ENCODE assay signal across 8 cellular contexts in genomic region chr20:856361-856775, GRCh38. TPM values are rescaled to one million over a fixed set of nuclear protein-coding genes. Genes with fewer than 3 reads are reported as not detected.
DNase-seq lines count a peak whose midpoint lies in the region; FAIRE-seq and TF ChIP-seq lines count a peak whose summit lies in the region.

No MANE protein-coding gene starts in this region.

- H3K4me3 ChIP-seq in fibroblast of the aortic adventitia (ENCODE audit: low read depth, low read length) (no peak overlapping the region), HAP-1 (no peak overlapping the region)

- no peaks in the 10 kb centered on the region for H3K27me3 ChIP-seq in HAP-1 (ENCODE audit: low read depth)

- TF ChIP-seq CTCF in fibroblast of the aortic adventitia (IDR thresholded peaks at IDR 0.05; ENCODE audit: insufficient read depth, low read length) = no peak

- H3K9me3 ChIP-seq in HAP-1 = no peaks in the 10 kb centered on the region

- FAIRE-seq in HTR-8/SVneo (lab: Jason Lieb, UNC) = peak; percentile 98

- no peaks in the 10 kb centered on the region for H3K36me3 ChIP-seq in HAP-1 (replicated peaks)

- no peaks in the 10 kb centered on the region for H3K4me1 ChIP-seq in HAP-1

- DNase-seq in HTR-8/SVneo (ENCODE audit: insufficient read length, low spot score) (peak; percentile 88), fibroblast of the aortic adventitia (ENCODE audit: low read depth) (peak; percentile 70), NCI-H146 treated with DMSO at 0.1 percent for 48 hours (lab: John Stamatoyannopoulos, UW; ENCODE audit: unreplicated experiment) (no peak), hypothalamus (lab: John Stamatoyannopoulos, UW) (no peak), HAP-1 (ENCODE audit: low spot score in 2 of 2) (no peak), NCI-H524 (lab: John Stamatoyannopoulos, UW) (no peak)
- DNase-seq in activated CD8-positive, alpha-beta memory T cell treated with anti-CD3 and anti-CD28 coated beads, Interleukin-2, amount 50 U/mL, for 4 hours = peak; percentile 45
- peak; percentile 69 for DNase-seq in stimulated activated CD8-positive, alpha-beta memory T cell treated with anti-CD3 and anti-CD28 coated beads, Interleukin-4, amount 100 ng/mL, for 48 hours

- in situ Hi-C loops in HAP-1 (cut with MboI; ENCODE audit: low sequenced_read_pairs) = no loop called here

RNA-seq across cellular contexts. Expression of gene FAM110A, which starts 22.9 kb away (rescaled TPM):
- 5.4 and 5.5 TPM in 2 replicates for total RNA-seq in fibroblast of the aortic adventitia (ENCODE audit: low replicate concordance)

RNA-seq across cellular contexts. Expression of gene ANGPT4, which starts 59.8 kb away (rescaled TPM):
- total RNA-seq in fibroblast of the aortic adventitia (ENCODE audit: low replicate concordance) = not detected in 2 replicates

Comparison
In these comparisons a context has a peak if more than half of its experiments do, and no peak if none do; other contexts are left out.
1. DNase-seq: peak in HTR-8/SVneo (single experiment), activated CD8-positive, alpha-beta memory T cell treated with anti-CD3 and anti-CD28 coated beads, Interleukin-2, amount 50 U/mL, for 4 hours (single experiment), fibroblast of the aortic adventitia (single experiment) and stimulated activated CD8-positive, alpha-beta memory T cell treated with anti-CD3 and anti-CD28 coated beads, Interleukin-4, amount 100 ng/mL, for 48 hours (single experiment); none in NCI-H146 treated with DMSO at 0.1 percent for 48 hours (single experiment), hypothalamus (0 of 51), HAP-1 (0 of 2) and NCI-H524 (0 of 2).